10 cellular contexts compared by ENCODE assay signal in the genomic region with DNA sequence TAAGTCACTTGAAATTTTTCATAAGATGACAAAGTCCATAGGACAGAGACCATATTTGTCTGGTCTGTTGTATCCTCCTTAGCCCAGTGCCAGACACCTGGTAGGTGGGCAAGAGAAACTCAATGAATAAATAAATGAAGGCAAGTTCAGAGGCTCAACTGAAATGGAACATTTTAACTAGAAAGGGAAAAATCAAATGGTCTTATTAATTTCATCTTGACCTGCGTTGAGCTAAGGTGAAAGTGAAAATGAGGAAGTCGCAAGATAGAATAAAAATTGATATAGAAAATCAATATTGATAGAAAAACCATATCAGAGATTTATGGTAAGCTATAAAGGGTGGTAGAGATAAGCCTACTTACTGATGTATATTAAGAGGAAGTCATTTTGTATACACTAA. TPM values are rescaled to one million over a fixed set of nuclear protein-coding genes. Genes with fewer than 3 reads are reported as not detected.
DNase-seq lines count a peak whose midpoint lies in the region; ATAC-seq and TF ChIP-seq lines count a peak whose summit lies in the region.
"Had no signal": no experiment of that assay in that cellular context is flagged by ENCODE, and none has a peak within 500 bp of the region (broad histone marks: within the 10 kb centered on the region; RNA-seq: fewer than 3 reads in every experiment).

No MANE protein-coding gene starts in this region.

- H3K27me3 Mint-ChIP-seq in brain = peaks cover 41% of the 10 kb centered on the region
- H3K27me3 Mint-ChIP-seq in mesothelial cell of epicardium (ENCODE audit: low read depth) = no peaks in the 10 kb centered on the region

- no peaks in the 10 kb centered on the region for H3K9me3 ChIP-seq in cardiac muscle cell (ENCODE audit: low read depth)
- H3K9me3 ChIP-seq in upper lobe of left lung = no peaks in the 10 kb centered on the region

- no peak for TF ChIP-seq CTCF in cardiac muscle cell (IDR thresholded peaks at IDR 0.05; ENCODE audit: low read depth, low read length)
- no peak for TF ChIP-seq CTCF in brain (conservative IDR thresholded peaks at IDR 0.05)
- no peak for TF ChIP-seq CTCF in mesothelial cell of epicardium (IDR thresholded peaks at IDR 0.05; ENCODE audit: unreplicated experiment)
- TF ChIP-seq CTCF in upper lobe of left lung (IDR thresholded peaks at IDR 0.05) = no peak

- no peak for TF ChIP-seq EP300 in upper lobe of left lung (IDR thresholded peaks at IDR 0.05)

- DNase-seq in cardiac muscle cell (ENCODE audit: low read depth in 1 of 2, low spot score in 1 of 2) (no peak), cardiac septum (ENCODE audit: low spot score) (no peak), mesothelial cell of epicardium (ENCODE audit: low spot score in 2 of 2, unreplicated experiment in 2 of 2) (no peak), upper lobe of left lung (no peak)
- DNase-seq: NCI-H446 had no signal

- H3K27ac Mint-ChIP-seq in brain = peak overlapping the region in 1 of 5 experiments; percentile 86
- peak overlapping the region; percentile 97 for H3K27ac Mint-ChIP-seq in mesothelial cell of epicardium

- intact Hi-C loops in cardiac septum (cut with DNase I) = loop anchor here (5.0 kb wide), 4 partner anchors 40 to 375 kb away; no protein-coding TSS in a partner anchor

- H3K4me3 ChIP-seq in cardiac muscle cell (peak overlapping the region; percentile 97), upper lobe of left lung (peak overlapping the region in 3 of 4 donors; percentile 65 to 93 (median 81))

- ATAC-seq in upper lobe of left lung (ENCODE audit: low FRiP score in 2 of 2) = no peak
- ATAC-seq in HG03095 (IDR thresholded peaks at IDR 0.05; ENCODE audit: unreplicated experiment) = no peak
- ATAC-seq in GM21529 (IDR thresholded peaks at IDR 0.05; ENCODE audit: unreplicated experiment) = no peak
- ATAC-seq in HG02571 (IDR thresholded peaks at IDR 0.05; ENCODE audit: unreplicated experiment) = no peak

- WGBS in upper lobe of left lung, 2 donors = 67 to 69% methylated on average over 2 of the region's 2 CpGs

- no peak for TF ChIP-seq POLR2A in upper lobe of left lung (IDR thresholded peaks at IDR 0.05)

- H3K4me1 ChIP-seq in cardiac muscle cell (ENCODE audit: low read depth) (peaks cover 14% of the 10 kb centered on the region), upper lobe of left lung (peaks cover 39 to 74% (median 44%) of the 10 kb centered on the region in 4 donors)

- H3K36me3 Mint-ChIP-seq in brain (peaks cover 51% of the 10 kb centered on the region), mesothelial cell of epicardium (peaks cover 51% of the 10 kb centered on the region)

- H3K36me3 ChIP-seq in cardiac muscle cell = peaks cover 55% of the 10 kb centered on the region
- H3K36me3 ChIP-seq in upper lobe of left lung = peaks cover 44 to 55% (median 49%) of the 10 kb centered on the region in 4 donors

- H3K9me3 Mint-ChIP-seq in brain = no peaks in the 10 kb centered on the region
- no peaks in the 10 kb centered on the region for H3K9me3 Mint-ChIP-seq in mesothelial cell of epicardium

- H3K27me3 ChIP-seq in cardiac muscle cell = no peaks in the 10 kb centered on the region
- no peaks in the 10 kb centered on the region for H3K27me3 ChIP-seq in upper lobe of left lung

- peaks cover 17% of the 10 kb centered on the region for H3K4me1 Mint-ChIP-seq in brain
- peaks cover 49% of the 10 kb centered on the region for H3K4me1 Mint-ChIP-seq in mesothelial cell of epicardium

- H3K27ac ChIP-seq in cardiac muscle cell (no peak overlapping the region), upper lobe of left lung (peak overlapping the region; percentile 98 to 100 (median 99))
- H3K27ac ChIP-seq: parathyroid adenoma had no signal

- H3K4me3 Mint-ChIP-seq in brain = peak overlapping the region in 3 of 5 experiments; percentile 43 to 92 (median 86)
- peak overlapping the region; percentile 90 for H3K4me3 Mint-ChIP-seq in mesothelial cell of epicardium

RNA-seq across cellular contexts. Expression of gene NFKBIZ, which starts 3.0 kb away (rescaled TPM):
- total RNA-seq in cardiac muscle cell (75.5 and 86.5 TPM in 2 replicates), cardiac septum (16.0 TPM), mesothelial cell of epicardium (134 to 142 TPM (median 136 TPM) in 3 replicates), upper lobe of left lung (100 to 1,000 TPM in 3 of 6 donors, 10 to 100 TPM in 3; 76.1 to 270 (median 106) TPM)
- polyA plus RNA-seq in cardiac muscle cell (15.4 and 32.6 TPM in 2 replicates), brain (ENCODE audit: insufficient read depth, low read depth, low replicate concordance) (0.95 TPM)
